14 cellular contexts compared by ENCODE assay signal in the genomic region with DNA sequence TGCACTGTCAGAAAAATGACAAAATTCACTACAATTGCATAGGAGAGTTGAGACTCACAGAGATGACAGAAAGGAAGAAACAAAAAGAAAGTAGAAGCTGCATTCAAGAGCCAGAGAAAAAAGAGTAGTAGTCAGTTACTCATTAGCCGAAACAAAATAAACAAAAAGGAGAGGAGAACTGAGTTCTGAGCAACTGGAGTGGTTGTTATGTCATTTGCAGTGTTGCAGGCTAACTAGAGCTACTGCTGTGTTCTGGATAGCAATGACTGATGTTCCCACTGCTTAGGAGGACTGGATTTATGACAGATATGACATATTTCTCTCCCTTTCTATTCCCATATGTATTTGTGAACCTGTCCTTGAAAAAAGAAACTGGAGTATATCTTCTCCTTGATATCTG.
A peak's percentile ranks its signal among the peaks of the same experiment; 100 is the strongest.
DNase-seq lines count a peak whose midpoint lies in the region; ATAC-seq and TF ChIP-seq lines count a peak whose summit lies in the region.
"Had no signal": no experiment of that assay in that cellular context is flagged by ENCODE, and none has a peak within 500 bp of the region (broad histone marks: within the 10 kb centered on the region; RNA-seq: fewer than 3 reads in every experiment).

No MANE protein-coding gene starts in this region.

- TF ChIP-seq CTCF in HFFc6 (IDR thresholded peaks at IDR 0.05) (no peak), left lung (IDR thresholded peaks at IDR 0.05) (no peak)

- H3K4me1 Mint-ChIP-seq in HFFc6 (ENCODE audit: low read depth), result peaks cover 10% of the 10 kb centered on the region
- H3K4me1 Mint-ChIP-seq: activated B cell treated with CpG ODN at 0.5 μM for 24 hours; naive thymus-derived CD8-positive, alpha-beta T cell had no signal

- H3K27me3 ChIP-seq in endocrine pancreas (ENCODE audit: control insufficient read depth, insufficient read depth, low read length), result no peaks in the 10 kb centered on the region
- no peaks in the 10 kb centered on the region for H3K27me3 ChIP-seq in left lung

- no peaks in the 10 kb centered on the region for H3K9me3 ChIP-seq in endocrine pancreas (ENCODE audit: control insufficient read depth, low read length)
- peaks cover 0 to 10% of the 10 kb centered on the region in 2 donors for H3K9me3 ChIP-seq in left lung

- no peak overlapping the region for H3K9ac ChIP-seq in endocrine pancreas (ENCODE audit: control insufficient read depth, insufficient read depth, low read length)

- H3K9me3 Mint-ChIP-seq in HFFc6, result no peaks in the 10 kb centered on the region

- in situ Hi-C loops in ACHN (cut with HindIII; ENCODE audit: low pct_ligation_motif_present, low pct_unique_long_range_greater_than_20kb, low sequenced_read_pairs), result no loop called here

- DNase-seq in ACHN (peak; percentile 17), HFFc6 (no peak), left lung (no peak), SW480 (ENCODE audit: low spot score) (no peak), NCI-H526 treated with DMSO at 0.1 percent for 48 hours (lab: John Stamatoyannopoulos, UW) (no peak)
- DNase-seq: activated B cell treated with CpG ODN at 0.5 μM for 24 hours; AML-193; naive thymus-derived CD8-positive, alpha-beta T cell; NCI-H2081 had no signal

- intact Hi-C loops in left lung (cut with DNase I), result no loop called here

- H3K4me1 ChIP-seq in endocrine pancreas (ENCODE audit: control insufficient read depth, insufficient read depth, low read length), result peaks cover 4% of the 10 kb centered on the region
- no peaks in the 10 kb centered on the region for H3K4me1 ChIP-seq in left lung

- H3K36me3 Mint-ChIP-seq in HFFc6 (ENCODE audit: low read depth), result no peaks in the 10 kb centered on the region
- H3K36me3 Mint-ChIP-seq: naive thymus-derived CD8-positive, alpha-beta T cell had no signal

- H3K36me3 ChIP-seq in endocrine pancreas (ENCODE audit: control insufficient read depth, insufficient read depth, low read length) (no peaks in the 10 kb centered on the region), left lung (no peaks in the 10 kb centered on the region)

- ATAC-seq in left lung (peak; percentile 94), GM19452 (IDR thresholded peaks at IDR 0.05; ENCODE audit: unreplicated experiment) (no peak), HG02678 (IDR thresholded peaks at IDR 0.05; ENCODE audit: unreplicated experiment) (no peak)
- ATAC-seq: naive thymus-derived CD8-positive, alpha-beta T cell had no signal

- H3K4me3 ChIP-seq in endocrine pancreas (ENCODE audit: control insufficient read depth, insufficient read depth, low read length), result peak overlapping the region; percentile 84
- no peak overlapping the region for H3K4me3 ChIP-seq in left lung

- H3K27ac ChIP-seq in left lung, result no peak overlapping the region

- peak overlapping the region; percentile 53 for H3K4me3 Mint-ChIP-seq in HFFc6
- H3K4me3 Mint-ChIP-seq: activated B cell treated with CpG ODN at 0.5 μM for 24 hours; activated T-helper 1 cell treated with anti-CD3 and anti-CD28 coated beads, Interleukin-12 subunit alpha, Interleukin-12 subunit beta, Interleukin-2, Interleukin-4 antibody, amounts not matched to agents 30 ng/mL and 10 ng/mL and 1 ng/mL, durations not matched to agents 14 hours and 24 hours and 36 hours; naive thymus-derived CD8-positive, alpha-beta T cell; T-helper 1 cell treated with Interleukin-12 subunit alpha and Interleukin-12 subunit beta and Interleukin-4 antibody, amounts not matched to agents 30 μg/mL and 1 μg/mL, for 36 hours had no signal

- no peak overlapping the region; the same call in 1 of the 2 replicates for H3K27ac Mint-ChIP-seq in HFFc6
- H3K27ac Mint-ChIP-seq: activated B cell treated with CpG ODN at 0.5 μM for 24 hours; activated T-helper 1 cell treated with anti-CD3 and anti-CD28 coated beads, Interleukin-12 subunit alpha, Interleukin-12 subunit beta, Interleukin-2, Interleukin-4 antibody, amounts not matched to agents 30 ng/mL and 10 ng/mL and 1 ng/mL, durations not matched to agents 14 hours and 24 hours and 36 hours; naive thymus-derived CD8-positive, alpha-beta T cell; T-helper 1 cell treated with Interleukin-12 subunit alpha and Interleukin-12 subunit beta and Interleukin-4 antibody, amounts not matched to agents 30 μg/mL and 1 μg/mL, for 36 hours had no signal

- peaks cover 2% of the 10 kb centered on the region; the same call in 1 of the 2 replicates for H3K27me3 Mint-ChIP-seq in HFFc6 (ENCODE audit: insufficient read depth)
- H3K27me3 Mint-ChIP-seq: activated B cell treated with CpG ODN at 0.5 μM for 24 hours had no signal
